ENCODE assay signal across 16 cellular contexts in genomic region chr11:116808262-116809175, GRCh38. TPM values are rescaled to one million over a fixed set of nuclear protein-coding genes. Genes with fewer than 3 reads are reported as not detected.
DNase-seq lines count a peak whose midpoint lies in the region; ATAC-seq and TF ChIP-seq lines count a peak whose summit lies in the region.
"Had no signal": no experiment of that assay in that cellular context is flagged by ENCODE, and none has a peak within 500 bp of the region (broad histone marks: within the 10 kb centered on the region; RNA-seq: fewer than 3 reads in every experiment).

No MANE protein-coding gene starts in this region.

- TSS peak; percentile 97 for BruUV-seq in MCF 10A (replicated peaks; lab: Mats Ljungman, UMichigan)

- CTCF ChIA-PET in MCF 10A (lab: Yijun Ruan, JAX) = interaction anchor here (0.9 kb wide), 1 partner anchor 18 kb away, joined by 3 read pairs; no protein-coding TSS in a partner anchor

- intact Hi-C loops in MCF 10A (cut with micrococcal nuclease) = no loop called here
- intact Hi-C loops in left colon (cut with DNase I, micrococcal nuclease) = no loop called here

- H3K27ac Mint-ChIP-seq in MCF 10A (ENCODE audit: low read depth, unreplicated experiment) = peak overlapping the region; percentile 98
- no peak overlapping the region for H3K27ac Mint-ChIP-seq in natural killer cell treated with Interleukin-12 subunit alpha and Interleukin-12 subunit beta and Interleukin-15 and Interleukin-18, amount 100 ng/mL, for 72 hours
- H3K27ac Mint-ChIP-seq: activated naive CD4-positive, alpha-beta T cell treated with anti-CD3 and anti-CD28 coated beads, Interleukin-2, amount 50 U/mL, for 72 hours had no signal

- peaks cover 40% of the 10 kb centered on the region for H3K4me1 Mint-ChIP-seq in MCF 10A (ENCODE audit: insufficient read depth, unreplicated experiment)
- H3K4me1 Mint-ChIP-seq in natural killer cell treated with Interleukin-12 subunit alpha and Interleukin-12 subunit beta and Interleukin-15 and Interleukin-18, amount 100 ng/mL, for 72 hours (ENCODE audit: low read depth in 2 of 2) = peaks cover 0 to 6% of the 10 kb centered on the region in 2 donors

- no peaks in the 10 kb centered on the region for H3K9me3 Mint-ChIP-seq in MCF 10A (ENCODE audit: unreplicated experiment)
- no peaks in the 10 kb centered on the region for H3K9me3 Mint-ChIP-seq in natural killer cell treated with Interleukin-12 subunit alpha and Interleukin-12 subunit beta and Interleukin-15 and Interleukin-18, amount 100 ng/mL, for 72 hours
- H3K9me3 Mint-ChIP-seq: activated naive CD4-positive, alpha-beta T cell treated with anti-CD3 and anti-CD28 coated beads, Interleukin-2, amount 50 U/mL, for 72 hours had no signal

- H3K4me3 ChIP-seq in skeletal muscle cell (ENCODE audit: low read depth, low read length) = no peak overlapping the region
- H3K4me3 ChIP-seq: tibial nerve had no signal

- peak; percentile 93 for ATAC-seq in left colon
- ATAC-seq in GM21723 (IDR thresholded peaks at IDR 0.05; ENCODE audit: unreplicated experiment) = no peak
- ATAC-seq in natural killer cell treated with Interleukin-12 subunit alpha and Interleukin-12 subunit beta and Interleukin-15 and Interleukin-18, amount 100 ng/mL, for 72 hours = no peak
- ATAC-seq: activated naive CD4-positive, alpha-beta T cell treated with anti-CD3 and anti-CD28 coated beads, Interleukin-2, amount 50 U/mL, for 72 hours had no signal

- peaks cover 21% of the 10 kb centered on the region for H3K36me3 Mint-ChIP-seq in MCF 10A (ENCODE audit: insufficient read depth, unreplicated experiment)
- H3K36me3 Mint-ChIP-seq in natural killer cell treated with Interleukin-12 subunit alpha and Interleukin-12 subunit beta and Interleukin-15 and Interleukin-18, amount 100 ng/mL, for 72 hours = no peaks in the 10 kb centered on the region
- H3K36me3 Mint-ChIP-seq: activated naive CD4-positive, alpha-beta T cell treated with anti-CD3 and anti-CD28 coated beads, Interleukin-2, amount 50 U/mL, for 72 hours had no signal

- peak overlapping the region; percentile 43 for H3K4me3 Mint-ChIP-seq in MCF 10A (ENCODE audit: unreplicated experiment)
- H3K4me3 Mint-ChIP-seq in natural killer cell treated with Interleukin-12 subunit alpha and Interleukin-12 subunit beta and Interleukin-15 and Interleukin-18, amount 100 ng/mL, for 72 hours = no peak overlapping the region

- POLR2A ChIA-PET in MCF 10A (lab: Yijun Ruan, JAX) = interaction anchor here (0.7 to 2.8 kb wide), 6 partner anchors 13 to 390 kb away, joined by 3 to 12 read pairs (median 3); partner anchors contain the start of gene ZPR1

- TF ChIP-seq CTCF in MCF 10A (IDR thresholded peaks at IDR 0.05; ENCODE audit: unreplicated experiment) = no peak

- DNase-seq in ELR (ENCODE audit: low read depth) = peak; percentile 35
- peak; percentile 91 for DNase-seq in MCF 10A (ENCODE audit: unreplicated experiment)
- DNase-seq in left colon = no peak
- peak; percentile 36 for DNase-seq in skeletal muscle cell (ENCODE audit: low read depth)
- DNase-seq in NCI-H748 (lab: John Stamatoyannopoulos, UW; ENCODE audit: unreplicated experiment) = no peak
- no peak for DNase-seq in NCI-H226
- DNase-seq in natural killer cell treated with Interleukin-12 subunit alpha and Interleukin-12 subunit beta and Interleukin-15 and Interleukin-18, amount 100 ng/mL, for 72 hours (ENCODE audit: low spot score) = no peak
- DNase-seq: C1 segment of cervical spinal cord, NCI-H1092, OCI-M1 had no signal

- no peaks in the 10 kb centered on the region for H3K27me3 Mint-ChIP-seq in MCF 10A (ENCODE audit: insufficient read depth, unreplicated experiment)
- H3K27me3 Mint-ChIP-seq in natural killer cell treated with Interleukin-12 subunit alpha and Interleukin-12 subunit beta and Interleukin-15 and Interleukin-18, amount 100 ng/mL, for 72 hours = no peaks in the 10 kb centered on the region

RNA-seq across cellular contexts. Expression of gene APOA4, which starts 14.6 kb away (rescaled TPM):
- not detected in 2 replicates for total RNA-seq in MCF 10A (2022)
- not detected for total RNA-seq in left colon
- total RNA-seq in natural killer cell treated with Interleukin-12 subunit alpha and Interleukin-12 subunit beta and Interleukin-15 and Interleukin-18, amount 100 ng/mL, for 72 hours = not detected
- total RNA-seq: activated naive CD4-positive, alpha-beta T cell treated with anti-CD3 and anti-CD28 coated beads, Interleukin-2, amount 50 U/mL, for 72 hours; Daoy; endothelial cell of umbilical vein; NCI-H460; tibial nerve had no signal

RNA-seq across cellular contexts. Expression of gene APOA5, which starts 16.8 kb away (rescaled TPM):
- not detected in 2 replicates for total RNA-seq in MCF 10A (2022)
- not detected for total RNA-seq in left colon
- total RNA-seq in natural killer cell treated with Interleukin-12 subunit alpha and Interleukin-12 subunit beta and Interleukin-15 and Interleukin-18, amount 100 ng/mL, for 72 hours = not detected
- total RNA-seq: activated naive CD4-positive, alpha-beta T cell treated with anti-CD3 and anti-CD28 coated beads, Interleukin-2, amount 50 U/mL, for 72 hours; Daoy; endothelial cell of umbilical vein; NCI-H460; tibial nerve had no signal

RNA-seq across cellular contexts. Expression of gene ZPR1, which starts 20.7 kb away (rescaled TPM):
- total RNA-seq in MCF 10A (2022) (82.5 and 105 TPM in 2 replicates), left colon (10 to 100 TPM; 28.4 to 30.9 TPM)
- total RNA-seq in natural killer cell treated with Interleukin-12 subunit alpha and Interleukin-12 subunit beta and Interleukin-15 and Interleukin-18, amount 100 ng/mL, for 72 hours = 100 to 1,000 TPM in 1 of 2 donors, 10 to 100 TPM in 1; 89.7 to 143 TPM

RNA-seq across cellular contexts. Expression of gene APOC3, which starts 21.2 kb away (rescaled TPM):
- total RNA-seq in MCF 10A (2022) (not detected in 2 replicates), left colon (not detected)
- total RNA-seq in natural killer cell treated with Interleukin-12 subunit alpha and Interleukin-12 subunit beta and Interleukin-15 and Interleukin-18, amount 100 ng/mL, for 72 hours = not detected
- total RNA-seq: activated naive CD4-positive, alpha-beta T cell treated with anti-CD3 and anti-CD28 coated beads, Interleukin-2, amount 50 U/mL, for 72 hours; Daoy; endothelial cell of umbilical vein; NCI-H460; tibial nerve had no signal

RNA-seq across cellular contexts. Expression of gene APOA1, which starts 28.9 kb away (rescaled TPM):
- not detected in 2 replicates for total RNA-seq in MCF 10A (2022)
- not detected for total RNA-seq in left colon
- not detected for total RNA-seq in natural killer cell treated with Interleukin-12 subunit alpha and Interleukin-12 subunit beta and Interleukin-15 and Interleukin-18, amount 100 ng/mL, for 72 hours
- total RNA-seq: endothelial cell of umbilical vein, NCI-H460 had no signal

Comparison
In these comparisons a context has a peak if more than half of its experiments do, and no peak if none do; other contexts are left out.
1. DNase-seq: peak in ELR (single experiment), MCF 10A (single experiment) and skeletal muscle cell (single experiment); none in left colon (0 of 2), NCI-H748 (single experiment), NCI-H226 (single experiment) and natural killer cell treated with Interleukin-12 subunit alpha and Interleukin-12 subunit beta and Interleukin-15 and Interleukin-18, amount 100 ng/mL, for 72 hours (single experiment).